ENCODE assay signal across 28 cellular contexts in the genomic region with DNA sequence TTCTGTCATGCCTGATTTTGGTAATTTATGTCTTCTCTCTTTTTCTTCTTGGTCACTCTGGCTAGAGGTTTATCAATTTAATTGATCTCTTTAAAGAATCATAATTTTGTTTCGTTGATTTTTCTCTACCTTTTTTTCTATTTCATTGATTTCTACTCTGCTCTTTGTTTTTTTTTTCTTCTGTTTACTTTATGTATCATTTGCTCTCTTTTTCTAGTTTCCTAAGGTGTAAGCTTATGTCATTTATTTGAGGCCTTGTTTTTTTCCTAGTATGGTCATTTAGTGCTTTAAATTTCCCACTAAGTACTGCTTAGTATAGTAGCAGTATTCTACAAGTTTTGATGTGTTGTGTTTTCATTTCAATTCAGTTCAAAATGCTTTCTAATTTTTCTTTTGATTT.
"Had no signal": no experiment of that assay in that cellular context is flagged by ENCODE, and none has a peak within 500 bp of the region (broad histone marks: within the 10 kb centered on the region; RNA-seq: fewer than 3 reads in every experiment).

No MANE protein-coding gene starts in this region.

- H3K9me3 ChIP-seq: ovary, psoas muscle, suprapubic skin, testis, tibial artery, transverse colon, upper lobe of right lung, uterus had no signal

- H3K36me3 ChIP-seq: neural progenitor cell, ovary, spleen, suprapubic skin, tibial artery, transverse colon, upper lobe of right lung, uterus had no signal

- H3K27me3 ChIP-seq: neural progenitor cell, ovary, spleen, suprapubic skin, testis, tibial artery, transverse colon, upper lobe of right lung, uterus had no signal

- ATAC-seq: natural killer cell; psoas muscle; right cardiac atrium; sciatic nerve; stimulated activated memory B cell treated with anti-CD40 and anti-IgM and Interleukin-4, amounts not matched to agents 10 μg/mL and 1 μg/mL and 100 μg/mL, for 72 hours; stimulated activated naive CD8-positive, alpha-beta T cell treated with anti-CD3 and anti-CD28 coated beads, Interleukin-15, amount 100 ng/mL, for 72 hours; stimulated activated naive CD8-positive, alpha-beta T cell treated with anti-CD3 and anti-CD28 coated beads, Interleukin-15, Interleukin-2, amounts not matched to agents 100 U/mL and 50 U/mL, for 24 hours; upper lobe of right lung had no signal

- DNase-seq: natural killer cell; occipital lobe; ovary; posterior cingulate gyrus; psoas muscle; right cardiac atrium; spleen; stimulated activated CD4-positive, alpha-beta T cell treated with anti-CD3 and anti-CD28 coated beads, Interleukin-12 subunit alpha, Interleukin-12 subunit beta, amount 100 ng/mL, for 4 hours; stimulated activated CD4-positive, alpha-beta T cell treated with anti-CD3 and anti-CD28 coated beads, Interleukin-1b, Interleukin-23, amount 100 ng/mL, for 48 hours; stimulated activated CD4-positive, alpha-beta T cell treated with anti-CD3 and anti-CD28 coated beads, Interleukin-4, amount 100 ng/mL, for 1 hour; stimulated activated CD4-positive, alpha-beta T cell treated with anti-CD3 and anti-CD28 coated beads, Interleukin-4, amount 100 ng/mL, for 4 hours; stimulated activated CD8-positive, alpha-beta memory T cell treated with anti-CD3 and anti-CD28 coated beads, Interleukin-4, amount 100 ng/mL, for 48 hours; stimulated activated naive CD4-positive, alpha-beta T cell; stimulated activated naive CD8-positive, alpha-beta T cell treated with anti-CD3 and anti-CD28 coated beads, Interleukin-15, amount 100 ng/mL, for 72 hours; stimulated activated naive CD8-positive, alpha-beta T cell treated with anti-CD3 and anti-CD28 coated beads, Interleukin-15, Interleukin-2, amounts not matched to agents 100 U/mL and 50 U/mL, for 24 hours; substantia nigra; testis; tibial artery; transverse colon; upper lobe of right lung; uterus had no signal

- H2AFZ ChIP-seq: neural progenitor cell, parathyroid adenoma had no signal

- H3K4me1 ChIP-seq: parathyroid adenoma, psoas muscle, spleen, suprapubic skin, testis, tibial artery, transverse colon, upper lobe of right lung, uterus had no signal

- H3K9ac ChIP-seq: neural progenitor cell, parathyroid adenoma had no signal

- H3K79me2 ChIP-seq: parathyroid adenoma had no signal

- H3K4me2 ChIP-seq: neural progenitor cell, smooth muscle cell had no signal

- H3K4me3 ChIP-seq: neural progenitor cell, ovary, psoas muscle, skin epidermis, smooth muscle cell, spleen, suprapubic skin, testis, tibial artery, transverse colon, upper lobe of right lung, uterus had no signal

- H3K27ac ChIP-seq: neural progenitor cell, ovary, parathyroid adenoma, psoas muscle, skin epidermis, spleen, suprapubic skin, testis, tibial artery, transverse colon, upper lobe of right lung, uterus had no signal
